Comparison of ENCODE assay signal across 8 cellular contexts in the genomic region with DNA sequence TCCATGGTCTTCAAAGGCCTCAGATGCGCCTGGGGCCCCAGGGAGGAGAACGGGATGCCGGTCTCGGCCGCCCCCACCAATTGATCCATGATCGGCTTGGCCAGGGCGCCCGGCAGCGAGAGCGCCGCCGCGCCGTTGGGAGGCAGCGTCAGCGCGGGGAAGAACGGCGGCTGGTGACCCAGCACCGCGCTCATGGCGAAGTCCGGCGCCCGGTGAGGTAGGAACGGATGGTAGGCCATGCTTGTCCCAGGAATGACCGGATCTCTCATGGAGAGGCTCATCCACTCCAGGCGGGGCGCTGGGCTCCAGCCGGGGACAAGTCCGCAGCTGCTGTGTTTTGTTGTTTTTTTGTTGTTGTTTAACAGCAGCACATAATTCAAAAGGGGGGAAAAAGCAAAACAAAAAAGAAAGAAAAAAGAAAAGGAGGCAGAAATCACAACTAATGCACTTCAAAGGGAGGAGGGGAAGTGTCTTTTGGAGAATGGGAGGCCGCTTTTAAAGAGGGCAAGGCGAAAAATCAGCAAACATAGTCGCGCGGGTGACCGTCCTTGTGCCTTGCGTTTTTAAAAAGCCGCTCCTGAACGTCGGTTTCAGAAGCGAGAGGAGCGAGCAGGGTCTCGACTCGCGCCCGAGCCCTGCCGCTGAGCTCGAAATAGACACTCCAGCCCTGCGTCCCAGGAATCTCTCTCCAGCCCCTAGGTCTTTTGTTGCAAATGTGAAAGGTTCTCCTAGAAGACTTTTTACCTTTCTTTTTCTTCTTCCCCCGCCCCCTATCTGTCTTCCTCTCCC. TPM values are rescaled to one million over a fixed set of nuclear protein-coding genes. Genes with fewer than 3 reads are reported as not detected.
A peak's percentile ranks its signal among the peaks of the same experiment; 100 is the strongest.
DNase-seq lines count a peak whose midpoint lies in the region; ATAC-seq and TF ChIP-seq lines count a peak whose summit lies in the region.

No MANE protein-coding gene starts in this region.

- no peaks in the 10 kb centered on the region for H3K27me3 ChIP-seq in ACC112 (ENCODE audit: insufficient read depth, low read length)
- no peaks in the 10 kb centered on the region for H3K27me3 ChIP-seq in mammary epithelial cell (ENCODE audit: insufficient read depth, low read length)
- H3K27me3 ChIP-seq in right lobe of liver = no peaks in the 10 kb centered on the region
- peaks cover 41% of the 10 kb centered on the region for H3K27me3 ChIP-seq in transverse colon

- H3K36me3 ChIP-seq in ACC112 (ENCODE audit: insufficient read depth, low read length) (peaks cover 18% of the 10 kb centered on the region), mammary epithelial cell (ENCODE audit: insufficient read depth, low read length) (no peaks in the 10 kb centered on the region), right lobe of liver (peaks cover 0 to 12% (median 0%) of the 10 kb centered on the region in 4 donors), transverse colon (no peaks in the 10 kb centered on the region)

- intact Hi-C loops in mammary epithelial cell (cut with micrococcal nuclease) = loop anchor here (5.0 kb wide), 5 partner anchors 249 to 949 kb away; no protein-coding TSS in a partner anchor
- intact Hi-C loops in right lobe of liver (cut with DNase I) = no loop called here
- intact Hi-C loops in transverse colon (cut with DNase I; ENCODE audit: low total_unique reads) = no loop called here

- H3K4me1 ChIP-seq in ACC112 (ENCODE audit: control insufficient read depth, insufficient read depth, low read length, unreplicated experiment) (peaks cover 17% of the 10 kb centered on the region), mammary epithelial cell (ENCODE audit: insufficient read depth, low read length) (peaks cover 16% of the 10 kb centered on the region), right lobe of liver (peaks cover 0 to 10% (median 1%) of the 10 kb centered on the region in 4 donors), transverse colon (peaks cover 0 to 10% (median 7%) of the 10 kb centered on the region in 4 donors)

- TF ChIP-seq EP300 in transverse colon (IDR thresholded peaks at IDR 0.05; ENCODE audit: low read depth) = no peak

- peak overlapping the region; percentile 88 for H3K27ac ChIP-seq in ACC112 (ENCODE audit: low read depth, low read length)
- peak overlapping the region; percentile 94 for H3K27ac ChIP-seq in mammary epithelial cell (ENCODE audit: insufficient read depth, low read depth, low read length)
- peak overlapping the region; percentile 92 for H3K27ac ChIP-seq in right lobe of liver
- peak overlapping the region; percentile 88 to 92 (median 90) for H3K27ac ChIP-seq in transverse colon

- TF ChIP-seq POLR2A in right lobe of liver (IDR thresholded peaks at IDR 0.05) = no peak
- TF ChIP-seq POLR2A in transverse colon (IDR thresholded peaks at IDR 0.05) = no peak

- peak; percentile 48 for DNase-seq in KBM-7
- DNase-seq in mammary epithelial cell = peak; percentile 31
- no peak for DNase-seq in right lobe of liver
- DNase-seq in transverse colon = peak; percentile 45
- DNase-seq in NCI-H1694 (lab: John Stamatoyannopoulos, UW) = no peak

- H3K4me2 ChIP-seq in mammary epithelial cell (ENCODE audit: insufficient read depth, low read depth, low read length) = peak overlapping the region; percentile 80

- peak overlapping the region; percentile 94 for H2AFZ ChIP-seq in ACC112 (ENCODE audit: low read length, unreplicated experiment)
- H2AFZ ChIP-seq in mammary epithelial cell (ENCODE audit: low read depth, low read length) = no peak overlapping the region

- under 1% methylated on average over 41 of the region's 51 CpGs for WGBS in mammary epithelial cell (ENCODE audit: low coverage, missing lambda C conversion rate)
- 1% methylated on average over 36 of the region's 51 CpGs for WGBS in right lobe of liver (ENCODE audit: insufficient coverage, low coverage, low lambda C conversion rate, missing lambda C conversion rate)
- 0 to 7% methylated on average over 9 to 28 of the region's 51 CpGs for WGBS in transverse colon (ENCODE audit: low coverage in 1 of 2), 2 donors

- H3K9me3 ChIP-seq in mammary epithelial cell (replicated peaks; ENCODE audit: insufficient read depth, low read length) = no peaks in the 10 kb centered on the region
- H3K9me3 ChIP-seq in right lobe of liver = no peaks in the 10 kb centered on the region
- H3K9me3 ChIP-seq in transverse colon = no peaks in the 10 kb centered on the region

- H3K79me2 ChIP-seq in ACC112 (ENCODE audit: control insufficient read depth, insufficient read depth, low read length, unreplicated experiment) (peaks cover 55% of the 10 kb centered on the region), mammary epithelial cell (ENCODE audit: insufficient read depth, low read length) (peaks cover 58% of the 10 kb centered on the region)

- no TSS peak for BruUV-seq in mammary epithelial cell (replicated peaks; lab: Mats Ljungman, UMichigan)

- peak overlapping the region; percentile 98 for H3K9ac ChIP-seq in mammary epithelial cell (ENCODE audit: insufficient read depth, low read length)

- TF ChIP-seq CTCF in mammary epithelial cell (conservative IDR thresholded peaks at IDR 0.05 in 1 of 2, IDR thresholded peaks at IDR 0.05 in 1 of 2; ENCODE audit: extremely low read depth in 1 of 2, insufficient read depth in 1 of 2, low read depth in 1 of 2, low read length in 2 of 2) (peak in 1 of 2 donors; percentile 15), right lobe of liver (IDR thresholded peaks at IDR 0.05) (peak in 1 of 4 donors; percentile 10), transverse colon (IDR thresholded peaks at IDR 0.05) (peak in 2 of 5 experiments; percentile 8 to 17)

- in situ Hi-C loops in KBM-7 (cut with MboI; ENCODE audit: low pct_unique_long_range_greater_than_20kb, low sequenced_read_pairs) = no loop called here
- in situ Hi-C loops in mammary epithelial cell (cut with MboI; ENCODE audit: low sequenced_read_pairs in 2 of 2) = loop anchor here (5.0 to 25.0 kb wide), 4 partner anchors 454 to 1074 kb away; no protein-coding TSS in a partner anchor
- in situ Hi-C loops in transverse colon (cut with MboI; ENCODE audit: low pct_ligation_motif_present in 1 of 4, low pct_unique_long_range_greater_than_20kb in 1 of 4, low sequenced_read_pairs in 3 of 4) = no loop called here

- H4K20me1 ChIP-seq in mammary epithelial cell (ENCODE audit: insufficient read depth, low read length) = no peaks in the 10 kb centered on the region

- ATAC-seq in right lobe of liver (peak in 3 of 4 donors; percentile 2 to 14 (median 6)), GM18867 (IDR thresholded peaks at IDR 0.05; ENCODE audit: unreplicated experiment) (no peak), GM19035 (IDR thresholded peaks at IDR 0.05; ENCODE audit: unreplicated experiment) (no peak)

- dilution Hi-C loops in mammary epithelial cell (cut with HindIII; ENCODE audit: low sequenced_read_pairs) = no loop called here

- CTCF ChIA-PET in mammary epithelial cell (lab: Charles Lee; ENCODE audit: low non-redundant PET) = interaction anchor here (0.6 to 0.8 kb wide), 5 partner anchors 9 to 1071 kb away, joined by 3 to 11 read pairs (median 7); no protein-coding TSS in a partner anchor

- H3K4me3 ChIP-seq in ACC112 (ENCODE audit: low read depth, low read length) (peak overlapping the region; percentile 97), mammary epithelial cell (replicated peaks in 1 of 3; ENCODE audit: insufficient read depth in 1 of 3, low read depth in 2 of 3, low read length in 3 of 3) (peak overlapping the region; percentile 66 to 100 (median 81)), right lobe of liver (peak overlapping the region; percentile 58 to 77 (median 62)), transverse colon (peak overlapping the region; percentile 44 to 71 (median 54))

RNA-seq across cellular contexts. Expression of gene TBX3, which starts 0.9 kb away (rescaled TPM):
- total RNA-seq in mammary epithelial cell (10 to 100 TPM; 30.7 to 33.8 TPM), right lobe of liver (10 to 100 TPM; 15.6 to 44.0 (median 27.8) TPM), transverse colon (10 to 100 TPM in 1 of 4 donors, 1 to 10 TPM in 3; 2.8 to 11.9 (median 5.9) TPM)
- 13.3 TPM for polyA plus RNA-seq in mammary epithelial cell
- polyA minus RNA-seq in mammary epithelial cell = 24.5 TPM

Comparison
In these comparisons a context has a peak if more than half of its experiments do, and no peak if none do; other contexts are left out.
1. DNase-seq: peak in KBM-7 (single experiment), mammary epithelial cell (single experiment) and transverse colon (single experiment); none in right lobe of liver (0 of 3) and NCI-H1694 (single experiment).
2. ATAC-seq: peak in right lobe of liver (3 of 4); none in GM18867 (single experiment) and GM19035 (single experiment).
3. in situ Hi-C loops: an anchor here in mammary epithelial cell (5.0 to 25.0 kb wide); none called in KBM-7 and transverse colon.
4. Peak in every context shown above with its lines, with median percentiles within 50 percentile points of each other: H3K27ac ChIP-seq and H3K4me3 ChIP-seq.